Comparison of ENCODE assay signal across 10 cellular contexts in the genomic region with DNA sequence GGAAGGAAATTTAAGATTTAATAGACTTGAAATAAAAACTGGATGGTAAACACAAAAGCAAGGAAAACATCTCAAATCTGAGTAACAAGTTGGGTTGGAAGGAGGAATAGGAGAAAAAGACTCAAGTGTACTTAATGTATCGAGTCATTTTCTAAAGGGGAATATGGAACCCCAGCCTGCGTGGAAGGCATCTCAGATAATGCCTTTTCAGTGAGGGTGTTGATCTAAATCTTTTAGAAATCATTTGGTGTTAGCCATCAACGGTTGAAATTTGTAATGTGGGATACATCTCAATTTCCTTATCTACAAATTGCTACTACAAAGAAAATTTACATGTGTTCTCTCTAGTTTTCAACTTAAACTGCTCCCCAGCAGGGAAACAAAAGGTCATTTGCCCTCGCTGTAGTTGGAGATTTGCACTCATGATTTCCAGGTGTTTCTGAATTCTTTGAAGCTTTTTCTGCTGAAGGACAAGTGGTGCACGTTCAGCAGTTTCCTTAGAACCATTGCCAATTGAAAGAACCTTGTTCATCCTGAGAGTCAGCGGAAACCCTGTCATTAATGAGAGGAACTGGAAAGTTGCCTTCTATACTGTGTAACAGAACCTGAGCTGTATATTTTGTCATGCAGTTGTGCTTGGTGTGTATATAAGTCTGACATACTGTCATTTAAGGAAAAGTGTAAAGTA. TPM values are rescaled to one million over a fixed set of nuclear protein-coding genes. Genes with fewer than 3 reads are reported as not detected.
DNase-seq lines count a peak whose midpoint lies in the region; ATAC-seq and TF ChIP-seq lines count a peak whose summit lies in the region.
"Had no signal": no experiment of that assay in that cellular context is flagged by ENCODE, and none has a peak within 500 bp of the region (broad histone marks: within the 10 kb centered on the region; RNA-seq: fewer than 3 reads in every experiment).

No MANE protein-coding gene starts in this region.

- intact Hi-C loops in right cardiac atrium (cut with DNase I) = loop anchor here in 2 of 4 donors (2.0 to 10.0 kb wide), 2 partner anchors 15 to 51 kb away; partner anchors contain the start of genes NPFF (in 1 of the 2) and TARBP2 (in 1 of the 2)
- intact Hi-C loops in cardiac septum (cut with DNase I) = no loop called here
- intact Hi-C loops in activated T-helper 2 cell treated with anti-CD3 and anti-CD28 coated beads, Interferon-gamma antibody, Interleukin-2, Interleukin-4, amounts not matched to agents 10 μg/mL and 5 μg/mL and 100 μg/mL, durations not matched to agents 14 hours and 24 hours and 36 hours (cut with micrococcal nuclease) = no loop called here
- intact Hi-C loops in upper lobe of right lung (cut with DNase I) = no loop called here

- H3K27me3 Mint-ChIP-seq in activated T-helper 2 cell treated with anti-CD3 and anti-CD28 coated beads, Interferon-gamma antibody, Interleukin-2, Interleukin-4, amounts not matched to agents 10 μg/mL and 5 μg/mL and 100 μg/mL, durations not matched to agents 14 hours and 24 hours and 36 hours (ENCODE audit: low read depth) = no peaks in the 10 kb centered on the region
- H3K27me3 Mint-ChIP-seq in immature natural killer cell (ENCODE audit: low read depth in 3 of 3) = peaks cover 4 to 10% (median 7%) of the 10 kb centered on the region in 3 donors

- H3K4me3 ChIP-seq in right cardiac atrium (ENCODE audit: low read length) = peak overlapping the region; percentile 75
- peak overlapping the region; percentile 70 for H3K4me3 ChIP-seq in upper lobe of right lung

- H3K4me1 ChIP-seq in right cardiac atrium (ENCODE audit: control insufficient read depth, insufficient read depth, low read length) = peaks cover 2% of the 10 kb centered on the region
- peaks cover 34% of the 10 kb centered on the region for H3K4me1 ChIP-seq in upper lobe of right lung

- WGBS in right cardiac atrium = 23% methylated on average over 6 of the region's 6 CpGs

- H3K36me3 ChIP-seq in upper lobe of right lung = peaks cover 51% of the 10 kb centered on the region

- no peak overlapping the region for H3K27ac ChIP-seq in right cardiac atrium (ENCODE audit: low read length)
- H3K27ac ChIP-seq in upper lobe of right lung = no peak overlapping the region

- no peak for TF ChIP-seq CTCF in upper lobe of right lung (IDR thresholded peaks at IDR 0.05)

- H3K9me3 Mint-ChIP-seq in activated T-helper 2 cell treated with anti-CD3 and anti-CD28 coated beads, Interferon-gamma antibody, Interleukin-2, Interleukin-4, amounts not matched to agents 10 μg/mL and 5 μg/mL and 100 μg/mL, durations not matched to agents 14 hours and 24 hours and 36 hours = no peaks in the 10 kb centered on the region
- no peaks in the 10 kb centered on the region for H3K9me3 Mint-ChIP-seq in immature natural killer cell

- no peak for DNase-seq in right cardiac atrium
- DNase-seq in cardiac septum (ENCODE audit: low spot score) = no peak
- no peak for DNase-seq in activated T-helper 2 cell treated with anti-CD3 and anti-CD28 coated beads, Interferon-gamma antibody, Interleukin-2, Interleukin-4, amounts not matched to agents 10 μg/mL and 5 μg/mL and 100 μg/mL, durations not matched to agents 14 hours and 24 hours and 36 hours (ENCODE audit: low spot score)
- DNase-seq in immature natural killer cell = no peak
- DNase-seq in upper lobe of right lung = no peak
- DNase-seq in Kasumi-1 (lab: John Stamatoyannopoulos, UW) = no peak
- no peak for DNase-seq in epidermal melanocyte (ENCODE audit: insufficient read length, low spot score)
- DNase-seq: activated CD4-positive, alpha-beta T cell treated with anti-CD3 and anti-CD28 coated beads, Interleukin-2, amount 50 U/mL, for 4 hours; NCI-H1048 had no signal

- peaks cover 69% of the 10 kb centered on the region for H3K36me3 Mint-ChIP-seq in activated T-helper 2 cell treated with anti-CD3 and anti-CD28 coated beads, Interferon-gamma antibody, Interleukin-2, Interleukin-4, amounts not matched to agents 10 μg/mL and 5 μg/mL and 100 μg/mL, durations not matched to agents 14 hours and 24 hours and 36 hours (ENCODE audit: low read depth)
- H3K36me3 Mint-ChIP-seq in immature natural killer cell = peaks cover 12 to 32% (median 27%) of the 10 kb centered on the region in 3 donors

- H3K9me3 ChIP-seq in right cardiac atrium (ENCODE audit: control insufficient read depth, low read length) (no peaks in the 10 kb centered on the region), upper lobe of right lung (no peaks in the 10 kb centered on the region)

- no peak for ATAC-seq in right cardiac atrium
- ATAC-seq in upper lobe of right lung = no peak
- no peak for ATAC-seq in HG02759 (IDR thresholded peaks at IDR 0.05; ENCODE audit: unreplicated experiment)

- peak overlapping the region; percentile 40 for H3K27ac Mint-ChIP-seq in activated T-helper 2 cell treated with anti-CD3 and anti-CD28 coated beads, Interferon-gamma antibody, Interleukin-2, Interleukin-4, amounts not matched to agents 10 μg/mL and 5 μg/mL and 100 μg/mL, durations not matched to agents 14 hours and 24 hours and 36 hours
- peak overlapping the region in 4 of 6 donors; percentile 64 to 95 (median 86) for H3K27ac Mint-ChIP-seq in immature natural killer cell

- H3K4me3 Mint-ChIP-seq in activated T-helper 2 cell treated with anti-CD3 and anti-CD28 coated beads, Interferon-gamma antibody, Interleukin-2, Interleukin-4, amounts not matched to agents 10 μg/mL and 5 μg/mL and 100 μg/mL, durations not matched to agents 14 hours and 24 hours and 36 hours (ENCODE audit: low read depth) = peak overlapping the region; percentile 100
- H3K4me3 Mint-ChIP-seq in immature natural killer cell = peak overlapping the region; percentile 23 to 99 (median 99)

- H3K27me3 ChIP-seq in right cardiac atrium (ENCODE audit: control insufficient read depth, insufficient read depth) (no peaks in the 10 kb centered on the region), upper lobe of right lung (no peaks in the 10 kb centered on the region)

- peaks cover 36% of the 10 kb centered on the region for H3K4me1 Mint-ChIP-seq in activated T-helper 2 cell treated with anti-CD3 and anti-CD28 coated beads, Interferon-gamma antibody, Interleukin-2, Interleukin-4, amounts not matched to agents 10 μg/mL and 5 μg/mL and 100 μg/mL, durations not matched to agents 14 hours and 24 hours and 36 hours (ENCODE audit: low read depth)
- H3K4me1 Mint-ChIP-seq in immature natural killer cell = peaks cover 29 to 46% of the 10 kb centered on the region in 2 donors

RNA-seq across cellular contexts. Expression of gene PCBP2, which starts 2.2 kb away (rescaled TPM):
- total RNA-seq in right cardiac atrium (100 to 1,000 TPM; 575 to 743 (median 588) TPM), cardiac septum (520 TPM), upper lobe of right lung (727 TPM)
- polyA plus RNA-seq in right cardiac atrium (349 TPM), immature natural killer cell (100 to 1,000 TPM in 1 of 3 donors, 10 to 100 TPM in 2; 79.2 to 102 (median 92.2) TPM)
- total RNA-seq in activated T-helper 2 cell treated with anti-CD3 and anti-CD28 coated beads, Interferon-gamma antibody, Interleukin-2, Interleukin-4, amounts not matched to agents 10 μg/mL and 5 μg/mL and 100 μg/mL, durations not matched to agents 14 hours and 24 hours and 36 hours = 985 and 1,001 TPM in 2 replicates

RNA-seq across cellular contexts. Expression of gene PRR13, which starts 12.6 kb away (rescaled TPM):
- total RNA-seq in right cardiac atrium (10 to 100 TPM; 66.9 to 85.6 (median 82.6) TPM), cardiac septum (61.5 TPM), upper lobe of right lung (172 TPM)
- polyA plus RNA-seq in right cardiac atrium (69.1 TPM), immature natural killer cell (1,000 to 10,000 TPM in 1 of 3 donors, 100 to 1,000 TPM in 2; 527 to 1,019 (median 714) TPM)
- 178 and 198 TPM in 2 replicates for total RNA-seq in activated T-helper 2 cell treated with anti-CD3 and anti-CD28 coated beads, Interferon-gamma antibody, Interleukin-2, Interleukin-4, amounts not matched to agents 10 μg/mL and 5 μg/mL and 100 μg/mL, durations not matched to agents 14 hours and 24 hours and 36 hours

RNA-seq across cellular contexts. Expression of gene AMHR2, which starts 30.4 kb away (rescaled TPM):
- total RNA-seq in right cardiac atrium = under 1 TPM in 3 of 4 donors, not detected in 1; 0.54 to 0.88 (median 0.82) TPM
- polyA plus RNA-seq in right cardiac atrium = 0.48 TPM
- total RNA-seq in cardiac septum = 0.43 TPM
- total RNA-seq in activated T-helper 2 cell treated with anti-CD3 and anti-CD28 coated beads, Interferon-gamma antibody, Interleukin-2, Interleukin-4, amounts not matched to agents 10 μg/mL and 5 μg/mL and 100 μg/mL, durations not matched to agents 14 hours and 24 hours and 36 hours = not detected in 2 replicates
- polyA plus RNA-seq in immature natural killer cell = under 1 TPM in 1 of 3 donors, not detected in 2; 0.19 TPM
- 0.46 TPM for total RNA-seq in upper lobe of right lung

RNA-seq across cellular contexts. Expression of gene MAP3K12, which starts 45.2 kb away (rescaled TPM):
- total RNA-seq in right cardiac atrium = 1 to 10 TPM; 7.7 to 9.6 (median 9.0) TPM
- polyA plus RNA-seq in right cardiac atrium = 9.2 TPM
- 7.0 TPM for total RNA-seq in cardiac septum
- 14.4 and 14.7 TPM in 2 replicates for total RNA-seq in activated T-helper 2 cell treated with anti-CD3 and anti-CD28 coated beads, Interferon-gamma antibody, Interleukin-2, Interleukin-4, amounts not matched to agents 10 μg/mL and 5 μg/mL and 100 μg/mL, durations not matched to agents 14 hours and 24 hours and 36 hours
- polyA plus RNA-seq in immature natural killer cell = 1 to 10 TPM in 2 of 3 donors, not detected in 1; 1.2 to 2.7 TPM
- 22.3 TPM for total RNA-seq in upper lobe of right lung

RNA-seq across cellular contexts. Expression of gene TARBP2, which starts 47.0 kb away (rescaled TPM):
- 10 to 100 TPM; 12.9 to 13.9 (median 13.4) TPM for total RNA-seq in right cardiac atrium
- 12.8 TPM for polyA plus RNA-seq in right cardiac atrium
- total RNA-seq in cardiac septum = 11.6 TPM
- 43.9 and 47.0 TPM in 2 replicates for total RNA-seq in activated T-helper 2 cell treated with anti-CD3 and anti-CD28 coated beads, Interferon-gamma antibody, Interleukin-2, Interleukin-4, amounts not matched to agents 10 μg/mL and 5 μg/mL and 100 μg/mL, durations not matched to agents 14 hours and 24 hours and 36 hours
- polyA plus RNA-seq in immature natural killer cell = 10 to 100 TPM; 11.5 to 28.9 (median 28.8) TPM
- total RNA-seq in upper lobe of right lung = 33.1 TPM
